1 cellular context compared by ENCODE assay signal in the genomic region with DNA sequence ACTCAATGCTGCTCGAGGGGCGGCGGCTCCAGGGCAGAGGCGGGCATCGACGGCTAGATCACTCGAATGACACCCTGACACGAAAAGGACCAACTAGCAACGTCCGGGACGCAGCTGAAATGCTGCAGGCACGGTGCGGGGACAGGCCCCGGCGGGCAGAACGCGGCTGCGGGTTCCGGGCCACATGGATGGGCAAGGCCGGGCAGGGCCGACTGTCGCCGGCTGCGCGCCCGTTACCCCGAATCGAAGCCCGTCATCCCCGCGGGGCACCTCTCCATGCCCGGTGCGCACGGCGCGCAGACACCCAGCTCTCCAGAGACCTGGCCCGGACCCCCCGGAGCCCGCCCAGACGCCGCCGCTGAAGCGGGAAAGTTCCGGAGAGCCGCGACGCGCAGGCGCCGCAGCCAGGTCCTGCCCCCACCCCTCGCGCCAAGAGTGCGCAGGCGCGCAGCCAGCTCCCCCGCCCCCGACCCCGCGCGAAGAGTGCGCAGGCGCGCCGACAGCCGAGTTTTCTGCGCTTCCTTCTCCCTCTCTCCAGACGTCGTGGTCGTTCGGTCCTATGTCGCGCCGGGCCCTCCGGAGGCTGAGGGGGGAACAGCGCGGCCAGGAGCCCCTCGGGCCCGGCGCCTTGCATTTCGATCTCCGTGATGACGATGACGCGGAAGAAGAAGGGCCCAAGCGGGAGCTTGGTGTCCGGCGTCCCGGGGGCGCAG.
TF ChIP-seq lines count a peak whose summit lies in the region.

Gene TCF25, plus strand, starts transcription at position 484 of the 713 bp plus-strand sequence. Its CDS starts 76 bp downstream, at position 560.

TF ChIP-seq in HepG2, 621 proteins besides CTCF, POLR2A, EP300 and RAD21 (continued from another document and continues in another):
- peak; percentile 19; the same call in 1 of the 2 replicates for TF ChIP-seq ZNF784 (CRISPR knock-in tag; IDR thresholded peaks at IDR 0.05; ENCODE audit: borderline replicate concordance)
- TF ChIP-seq, protein P1, sequence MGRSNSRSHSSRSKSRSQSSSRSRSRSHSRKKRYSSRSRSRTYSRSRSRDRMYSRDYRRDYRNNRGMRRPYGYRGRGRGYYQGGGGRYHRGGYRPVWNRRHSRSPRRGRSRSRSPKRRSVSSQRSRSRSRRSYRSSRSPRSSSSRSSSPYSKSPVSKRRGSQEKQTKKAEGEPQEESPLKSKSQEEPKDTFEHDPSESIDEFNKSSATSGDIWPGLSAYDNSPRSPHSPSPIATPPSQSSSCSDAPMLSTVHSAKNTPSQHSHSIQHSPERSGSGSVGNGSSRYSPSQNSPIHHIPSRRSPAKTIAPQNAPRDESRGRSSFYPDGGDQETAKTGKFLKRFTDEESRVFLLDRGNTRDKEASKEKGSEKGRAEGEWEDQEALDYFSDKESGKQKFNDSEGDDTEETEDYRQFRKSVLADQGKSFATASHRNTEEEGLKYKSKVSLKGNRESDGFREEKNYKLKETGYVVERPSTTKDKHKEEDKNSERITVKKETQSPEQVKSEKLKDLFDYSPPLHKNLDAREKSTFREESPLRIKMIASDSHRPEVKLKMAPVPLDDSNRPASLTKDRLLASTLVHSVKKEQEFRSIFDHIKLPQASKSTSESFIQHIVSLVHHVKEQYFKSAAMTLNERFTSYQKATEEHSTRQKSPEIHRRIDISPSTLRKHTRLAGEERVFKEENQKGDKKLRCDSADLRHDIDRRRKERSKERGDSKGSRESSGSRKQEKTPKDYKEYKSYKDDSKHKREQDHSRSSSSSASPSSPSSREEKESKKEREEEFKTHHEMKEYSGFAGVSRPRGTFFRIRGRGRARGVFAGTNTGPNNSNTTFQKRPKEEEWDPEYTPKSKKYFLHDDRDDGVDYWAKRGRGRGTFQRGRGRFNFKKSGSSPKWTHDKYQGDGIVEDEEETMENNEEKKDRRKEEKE (IDR thresholded peaks at IDR 0.05), result no peak
- no peak; the same call in 1 of the 2 replicates for TF ChIP-seq ZNF101 (CRISPR knock-in tag; IDR thresholded peaks at IDR 0.05; ENCODE audit: borderline replicate concordance, low read depth)
- TF ChIP-seq ZFP90 (CRISPR knock-in tag; IDR thresholded peaks at IDR 0.05; ENCODE audit: borderline replicate concordance), result peak; percentile 65; the same call in 1 of the 2 replicates
- TF ChIP-seq ZNF704 (CRISPR knock-in tag; IDR thresholded peaks at IDR 0.05; ENCODE audit: borderline replicate concordance), result peak; percentile 90; the same call in 1 of the 2 replicates
- peak; percentile 71; the same call in 1 of the 2 replicates for TF ChIP-seq KLF13 (CRISPR knock-in tag; IDR thresholded peaks at IDR 0.05)
- TF ChIP-seq ZNF235 (CRISPR knock-in tag; IDR thresholded peaks at IDR 0.05; ENCODE audit: borderline replicate concordance), result peak; percentile 94; the same call in 1 of the 2 replicates
- no peak for TF ChIP-seq SRSF1 (optimal IDR thresholded peaks at IDR 0.05; ENCODE audit: low read depth, low read length)
- TF ChIP-seq MYPOP (CRISPR knock-in tag; IDR thresholded peaks at IDR 0.05), result peak; percentile 85; the same call in 1 of the 2 replicates
- TF ChIP-seq ATF2 (CRISPR knock-in tag; IDR thresholded peaks at IDR 0.05), result no peak
- TF ChIP-seq ZNF205 (CRISPR knock-in tag; IDR thresholded peaks at IDR 0.05), result peak; percentile 83
- no peak for TF ChIP-seq ZNF260 (CRISPR knock-in tag; IDR thresholded peaks at IDR 0.05; ENCODE audit: borderline replicate concordance, low read depth)
- no peak for TF ChIP-seq ZNF660 (CRISPR knock-in tag; IDR thresholded peaks at IDR 0.05; ENCODE audit: borderline replicate concordance, low read depth)
- no peak for TF ChIP-seq SP2 (CRISPR knock-in tag; IDR thresholded peaks at IDR 0.05)
- TF ChIP-seq, protein P2, sequence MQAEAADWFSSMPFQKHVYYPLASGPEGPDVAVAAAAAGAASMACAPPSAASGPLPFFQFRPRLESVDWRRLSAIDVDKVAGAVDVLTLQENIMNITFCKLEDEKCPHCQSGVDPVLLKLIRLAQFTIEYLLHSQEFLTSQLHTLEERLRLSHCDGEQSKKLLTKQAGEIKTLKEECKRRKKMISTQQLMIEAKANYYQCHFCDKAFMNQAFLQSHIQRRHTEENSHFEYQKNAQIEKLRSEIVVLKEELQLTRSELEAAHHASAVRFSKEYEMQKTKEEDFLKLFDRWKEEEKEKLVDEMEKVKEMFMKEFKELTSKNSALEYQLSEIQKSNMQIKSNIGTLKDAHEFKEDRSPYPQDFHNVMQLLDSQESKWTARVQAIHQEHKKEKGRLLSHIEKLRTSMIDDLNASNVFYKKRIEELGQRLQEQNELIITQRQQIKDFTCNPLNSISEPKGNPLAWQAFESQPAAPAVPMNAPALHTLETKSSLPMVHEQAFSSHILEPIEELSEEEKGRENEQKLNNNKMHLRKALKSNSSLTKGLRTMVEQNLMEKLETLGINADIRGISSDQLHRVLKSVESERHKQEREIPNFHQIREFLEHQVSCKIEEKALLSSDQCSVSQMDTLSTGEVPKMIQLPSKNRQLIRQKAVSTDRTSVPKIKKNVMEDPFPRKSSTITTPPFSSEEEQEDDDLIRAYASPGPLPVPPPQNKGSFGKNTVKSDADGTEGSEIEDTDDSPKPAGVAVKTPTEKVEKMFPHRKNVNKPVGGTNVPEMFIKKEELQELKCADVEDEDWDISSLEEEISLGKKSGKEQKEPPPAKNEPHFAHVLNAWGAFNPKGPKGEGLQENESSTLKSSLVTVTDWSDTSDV (CRISPR knock-in tag; IDR thresholded peaks at IDR 0.05), result peak; percentile 98; the same call in 1 of the 2 replicates
- TF ChIP-seq MAFK (conservative IDR thresholded peaks at IDR 0.05 in 1 of 2, IDR thresholded peaks at IDR 0.05 in 1 of 2; ENCODE audit: low read length in 2 of 2), result no peak
- TF ChIP-seq ZNF674 (CRISPR knock-in tag; IDR thresholded peaks at IDR 0.05; ENCODE audit: low read depth), result no peak
- no peak for TF ChIP-seq ZNF383 (CRISPR knock-in tag; IDR thresholded peaks at IDR 0.05; ENCODE audit: borderline replicate concordance)
- TF ChIP-seq ZC3H4 (CRISPR knock-in tag; IDR thresholded peaks at IDR 0.05; ENCODE audit: borderline replicate concordance), result peak; percentile 62; the same call in 1 of the 2 replicates
- TF ChIP-seq NFAT5 (CRISPR knock-in tag; IDR thresholded peaks at IDR 0.05), result peak; percentile 82
- TF ChIP-seq POLR2AphosphoS5 (IDR thresholded peaks at IDR 0.05; ENCODE audit: low read depth, low read length), result peak; percentile 97
- TF ChIP-seq ZNF512 (CRISPR knock-in tag; IDR thresholded peaks at IDR 0.05), result no peak
- TF ChIP-seq ZNF446 (CRISPR knock-in tag; IDR thresholded peaks at IDR 0.05), result peak; percentile 97; the same call in 1 of the 2 replicates
- TF ChIP-seq, protein P3, sequence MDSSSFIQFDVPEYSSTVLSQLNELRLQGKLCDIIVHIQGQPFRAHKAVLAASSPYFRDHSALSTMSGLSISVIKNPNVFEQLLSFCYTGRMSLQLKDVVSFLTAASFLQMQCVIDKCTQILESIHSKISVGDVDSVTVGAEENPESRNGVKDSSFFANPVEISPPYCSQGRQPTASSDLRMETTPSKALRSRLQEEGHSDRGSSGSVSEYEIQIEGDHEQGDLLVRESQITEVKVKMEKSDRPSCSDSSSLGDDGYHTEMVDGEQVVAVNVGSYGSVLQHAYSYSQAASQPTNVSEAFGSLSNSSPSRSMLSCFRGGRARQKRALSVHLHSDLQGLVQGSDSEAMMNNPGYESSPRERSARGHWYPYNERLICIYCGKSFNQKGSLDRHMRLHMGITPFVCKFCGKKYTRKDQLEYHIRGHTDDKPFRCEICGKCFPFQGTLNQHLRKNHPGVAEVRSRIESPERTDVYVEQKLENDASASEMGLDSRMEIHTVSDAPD (CRISPR knock-in tag; IDR thresholded peaks at IDR 0.05), result peak; percentile 44; the same call in 1 of the 2 replicates
- peak; percentile 94; the same call in 1 of the 2 replicates for TF ChIP-seq BORCS8-MEF2B (CRISPR knock-in tag; IDR thresholded peaks at IDR 0.05)
- TF ChIP-seq SCMH1 (CRISPR knock-in tag; IDR thresholded peaks at IDR 0.05; ENCODE audit: borderline replicate concordance), result no peak
- peak; percentile 62; the same call in 1 of the 2 replicates for TF ChIP-seq GPN1 (CRISPR knock-in tag; IDR thresholded peaks at IDR 0.05; ENCODE audit: borderline replicate concordance)
- TF ChIP-seq, protein P4, sequence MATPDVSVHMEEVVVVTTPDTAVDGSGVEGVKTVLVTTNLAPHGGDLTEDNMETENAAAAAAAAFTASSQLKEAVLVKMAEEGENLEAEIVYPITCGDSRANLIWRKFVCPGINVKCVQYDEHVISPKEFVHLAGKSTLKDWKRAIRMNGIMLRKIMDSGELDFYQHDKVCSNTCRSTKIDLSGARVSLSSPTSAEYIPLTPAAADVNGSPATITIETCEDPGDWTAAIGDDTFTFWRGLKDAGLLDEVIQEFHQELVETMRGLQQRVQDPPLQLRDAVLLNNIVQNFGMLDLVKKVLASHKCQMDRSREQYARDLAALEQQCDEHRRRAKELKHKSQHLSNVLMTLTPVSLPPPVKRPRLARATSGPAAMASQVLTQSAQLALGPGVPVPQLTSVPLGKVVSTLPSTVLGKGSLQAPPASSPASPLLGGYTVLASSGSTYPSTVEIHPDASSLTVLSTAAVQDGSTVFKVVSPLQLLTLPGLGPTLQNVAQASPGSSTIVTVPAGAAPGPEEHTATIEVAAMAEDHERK (CRISPR knock-in tag; IDR thresholded peaks at IDR 0.05; ENCODE audit: low read depth), result no peak; the same call in 1 of the 2 replicates
- no peak for TF ChIP-seq NCOA1 (CRISPR knock-in tag; IDR thresholded peaks at IDR 0.05)
- TF ChIP-seq ZNF703 (CRISPR knock-in tag; IDR thresholded peaks at IDR 0.05; ENCODE audit: borderline replicate concordance), result peak; percentile 93; the same call in 1 of the 2 replicates
